ENCODE assay signal across 17 cellular contexts in genomic region chr4:66602622-66603021, GRCh38.
A peak's percentile ranks its signal among the peaks of the same experiment; 100 is the strongest.
DNase-seq lines count a peak whose midpoint lies in the region; ATAC-seq and TF ChIP-seq lines count a peak whose summit lies in the region.
"Had no signal": no experiment of that assay in that cellular context is flagged by ENCODE, and none has a peak within 500 bp of the region (broad histone marks: within the 10 kb centered on the region; RNA-seq: fewer than 3 reads in every experiment).

No MANE protein-coding gene starts in this region.

- H3K27me3 ChIP-seq in breast epithelium (no peaks in the 10 kb centered on the region), tibial nerve (no peaks in the 10 kb centered on the region)

- TF ChIP-seq CTCF in breast epithelium (IDR thresholded peaks at IDR 0.05) (no peak), tibial nerve (IDR thresholded peaks at IDR 0.05) (no peak)

- TF ChIP-seq POLR2A in breast epithelium (IDR thresholded peaks at IDR 0.05) (no peak), tibial nerve (IDR thresholded peaks at IDR 0.05) (no peak)

- H3K27ac ChIP-seq in breast epithelium: no peak overlapping the region
- no peak overlapping the region for H3K27ac ChIP-seq in tibial nerve
- H3K27ac ChIP-seq: A549, C4-2B had no signal

- no peak for TF ChIP-seq EP300 in tibial nerve (IDR thresholded peaks at IDR 0.05)

- DNase-seq in breast epithelium (ENCODE audit: low spot score in 2 of 2) (no peak), tibial nerve (ENCODE audit: low spot score in 2 of 2) (no peak), NCI-H82 (lab: John Stamatoyannopoulos, UW) (no peak), dermis blood vessel endothelial cell (no peak)
- DNase-seq: AML-193; Caco-2; CD4-positive, alpha-beta T cell; GF-D8; H9; Karpas-422; KBM-7 had no signal

- H3K36me3 ChIP-seq in breast epithelium (no peaks in the 10 kb centered on the region), tibial nerve (no peaks in the 10 kb centered on the region)

- intact Hi-C loops in breast epithelium (cut with DNase I; ENCODE audit: low total_unique reads): no loop called here

- ATAC-seq in GM18870 (IDR thresholded peaks at IDR 0.05; ENCODE audit: unreplicated experiment): peak; percentile 43
- ATAC-seq in HG02938 (IDR thresholded peaks at IDR 0.05; ENCODE audit: unreplicated experiment): peak; percentile 43
- peak; percentile 52 for ATAC-seq in HG03460 (IDR thresholded peaks at IDR 0.05; ENCODE audit: unreplicated experiment)
- ATAC-seq: A549, HepG2 had no signal

- H3K9me3 ChIP-seq in breast epithelium: no peaks in the 10 kb centered on the region
- peaks cover 0 to 3% (median 0%) of the 10 kb centered on the region in 4 donors for H3K9me3 ChIP-seq in tibial nerve
- H3K9me3 ChIP-seq: A549, Caco-2 had no signal

- H3K4me1 ChIP-seq in breast epithelium (no peaks in the 10 kb centered on the region), tibial nerve (no peaks in the 10 kb centered on the region)
- H3K4me1 ChIP-seq: Caco-2 had no signal

- H3K4me3 ChIP-seq in breast epithelium: no peak overlapping the region
- no peak overlapping the region for H3K4me3 ChIP-seq in tibial nerve
- H3K4me3 ChIP-seq: A549 had no signal
